In genomic region chr6:32127717-32128592, GRCh38 we compare ENCODE assay signal across 8 cellular contexts. TPM values are rescaled to one million over a fixed set of nuclear protein-coding genes. Genes with fewer than 3 reads are reported as not detected.
DNase-seq lines count a peak whose midpoint lies in the region; ATAC-seq and TF ChIP-seq lines count a peak whose summit lies in the region.

Gene ATF6B, minus strand, starts transcription at chr6:32128246. Its CDS starts 39 bp downstream, at chr6:32128207.

- H3K4me3 Mint-ChIP-seq in activated CD4-positive, alpha-beta memory T cell treated with anti-CD3 and anti-CD28 coated beads for 36 hours = peak within 1 kb of the TSS; percentile 99

- TF ChIP-seq RAD21 in liver (IDR thresholded peaks at IDR 0.05) = peak in 1 of 2 donors; percentile 8

- peaks cover 3 to 28% (median 24%) of the 10 kb centered on the region in 4 donors for H3K4me1 ChIP-seq in liver (ENCODE audit: control insufficient read depth in 4 of 4, insufficient read depth in 4 of 4, low read length in 3 of 4)

- H3K9ac ChIP-seq in liver (ENCODE audit: low read depth in 1 of 2, low read length in 2 of 2) = peak within 1 kb of the TSS; percentile 18 to 58

- DNase-seq in CD1c-positive myeloid dendritic cell (ENCODE audit: extremely low spot score) (peak; percentile 100), NCI-H82 treated with DMSO at 0.1 percent for 48 hours (lab: John Stamatoyannopoulos, UW; ENCODE audit: unreplicated experiment) (peak; percentile 99), dorsolateral prefrontal cortex (peak; percentile 98 to 100 (median 99))
- peak; percentile 99 for DNase-seq in activated CD4-positive, alpha-beta memory T cell treated with anti-CD3 and anti-CD28 coated beads for 36 hours
- DNase-seq in stimulated activated CD4-positive, alpha-beta T cell treated with anti-CD3 and anti-CD28 coated beads, Interleukin-4, amount 100 ng/mL, for 24 hours = peak; percentile 99

- POLR2A ChIA-PET in activated CD4-positive, alpha-beta memory T cell treated with anti-CD3 and anti-CD28 coated beads for 36 hours (lab: Charles Lee) = interaction anchor here (0.7 to 2.6 kb wide), 11 partner anchors 9 to 1359 kb away, joined by 3 to 9 read pairs (median 4); partner anchors contain the start of genes DXO, MSH5, PSMB9 and RNF5

- WGBS in liver = under 1% methylated on average over 44 of the region's 44 CpGs

- no peaks in the 10 kb centered on the region for H3K9me3 Mint-ChIP-seq in activated CD4-positive, alpha-beta memory T cell treated with anti-CD3 and anti-CD28 coated beads for 36 hours

- H3K27ac ChIP-seq in dorsolateral prefrontal cortex (peak within 1 kb of the TSS in 57 of 59 donors; percentile 13 to 97 (median 91)), liver (ENCODE audit: low read depth in 1 of 2, low read length in 2 of 2) (peak within 1 kb of the TSS; percentile 63 to 76)

- TF ChIP-seq CTCF in dorsolateral prefrontal cortex (IDR thresholded peaks at IDR 0.05 in 54 of 56, conservative IDR thresholded peaks at IDR 0.05 in 2 of 56; ENCODE audit: low read depth in 1 of 56, partially characterized antibody in 56 of 56) (peak in 16 of 56 donors; percentile 3 to 58 (median 20)), liver (IDR thresholded peaks at IDR 0.05; ENCODE audit: low read depth, low read length, missing input control) (no peak)

- peaks cover 40% of the 10 kb centered on the region for H3K4me1 Mint-ChIP-seq in activated CD4-positive, alpha-beta memory T cell treated with anti-CD3 and anti-CD28 coated beads for 36 hours (ENCODE audit: low read depth)

- H3K4me3 ChIP-seq in dorsolateral prefrontal cortex (peak within 1 kb of the TSS; percentile 60 to 100 (median 93)), liver (ENCODE audit: low read depth in 1 of 3, low read length in 3 of 3) (peak within 1 kb of the TSS; percentile 89 to 98 (median 90))

- intact Hi-C loops in activated CD4-positive, alpha-beta memory T cell treated with anti-CD3 and anti-CD28 coated beads for 36 hours (cut with micrococcal nuclease) = loop anchor here (1.0 kb wide), 6 partner anchors 20 to 464 kb away; partner anchors contain the start of genes GPANK1, PPT2, RNF5 and SKIC2
- intact Hi-C loops in dorsolateral prefrontal cortex (cut with DNase I) = loop anchor here (2.0 to 10.0 kb wide), 4 partner anchors 25 to 226 kb away; partner anchors contain the start of genes PPT2 (in 1 of the 2) and ZBTB12 (in 1 of the 2)

- peak within 1 kb of the TSS; percentile 96 for H3K27ac Mint-ChIP-seq in activated CD4-positive, alpha-beta memory T cell treated with anti-CD3 and anti-CD28 coated beads for 36 hours

- H3K9me3 ChIP-seq in liver (ENCODE audit: control insufficient read depth in 4 of 4, low read length in 3 of 4) = no peaks in the 10 kb centered on the region

- ATAC-seq in GM19438 (IDR thresholded peaks at IDR 0.05; ENCODE audit: low read depth, unreplicated experiment) = peak; percentile 91
- ATAC-seq in HG03575 (IDR thresholded peaks at IDR 0.05; ENCODE audit: extremely low read depth, insufficient number of reproducible peaks, low FRiP score, unreplicated experiment) = peak; percentile 68

- peaks cover 19% of the 10 kb centered on the region for H3K36me3 Mint-ChIP-seq in activated CD4-positive, alpha-beta memory T cell treated with anti-CD3 and anti-CD28 coated beads for 36 hours

- CTCF ChIA-PET in activated CD4-positive, alpha-beta memory T cell treated with anti-CD3 and anti-CD28 coated beads for 36 hours (lab: Charles Lee) = interaction anchor here (0.6 to 4.3 kb wide), 6 partner anchors 10 to 999 kb away, joined by 3 to 35 read pairs (median 6); no protein-coding TSS in a partner anchor

- no peaks in the 10 kb centered on the region for H3K27me3 ChIP-seq in dorsolateral prefrontal cortex
- no peaks in the 10 kb centered on the region for H3K27me3 ChIP-seq in liver (ENCODE audit: control insufficient read depth in 4 of 4, insufficient read depth in 4 of 4, low read length in 3 of 4)

- H3K36me3 ChIP-seq in liver (ENCODE audit: control insufficient read depth in 4 of 4, insufficient read depth in 3 of 4, low read depth in 1 of 4, low read length in 3 of 4) = peaks cover 2 to 12% (median 11%) of the 10 kb centered on the region in 4 donors

- H3K27me3 Mint-ChIP-seq in activated CD4-positive, alpha-beta memory T cell treated with anti-CD3 and anti-CD28 coated beads for 36 hours = no peaks in the 10 kb centered on the region

TF ChIP-seq in liver, 16 proteins besides CTCF, POLR2A, EP300 and RAD21:
- TF ChIP-seq NR2F2 (IDR thresholded peaks at IDR 0.05) = no peak
- TF ChIP-seq HNF4A (conservative IDR thresholded peaks at IDR 0.05) = peak; percentile 23 to 40
- TF ChIP-seq HNF4G (IDR thresholded peaks at IDR 0.05) = no peak
- TF ChIP-seq GABPA (IDR thresholded peaks at IDR 0.05 in 1 of 2, conservative IDR thresholded peaks at IDR 0.05 in 1 of 2) = peak in 1 of 2 donors; percentile 84
- no peak for TF ChIP-seq REST (IDR thresholded peaks at IDR 0.05)
- TF ChIP-seq JUND (IDR thresholded peaks at IDR 0.05) = peak in 1 of 2 donors; percentile 53
- TF ChIP-seq TAF1 (conservative IDR thresholded peaks at IDR 0.05) = no peak
- TF ChIP-seq MAX (IDR thresholded peaks at IDR 0.05) = peak; percentile 23
- peak; percentile 97 for TF ChIP-seq YY1 (IDR thresholded peaks at IDR 0.05)
- no peak for TF ChIP-seq EGR1 (IDR thresholded peaks at IDR 0.05; ENCODE audit: low read depth in 2 of 2)
- peak; percentile 64 for TF ChIP-seq SP1 (IDR thresholded peaks at IDR 0.05)
- TF ChIP-seq ATF3 (IDR thresholded peaks at IDR 0.05) = no peak
- no peak for TF ChIP-seq RXRA (IDR thresholded peaks at IDR 0.05)
- peak; percentile 77 for TF ChIP-seq ZBTB33 (IDR thresholded peaks at IDR 0.05)
- no peak for TF ChIP-seq FOXA2 (IDR thresholded peaks at IDR 0.05)
- no peak for TF ChIP-seq FOXA1 (IDR thresholded peaks at IDR 0.05)

RNA-seq across cellular contexts. Expression of gene ATF6B, which starts in this region (rescaled TPM):
- total RNA-seq in activated CD4-positive, alpha-beta memory T cell treated with anti-CD3 and anti-CD28 coated beads for 36 hours = 10 to 100 TPM; 67.4 to 80.9 TPM
- total RNA-seq in dorsolateral prefrontal cortex (100 to 1,000 TPM in 8 of 120 experiments, 10 to 100 TPM in 112; 61.3 to 117 (median 80.7) TPM), liver (10 to 100 TPM; 13.6 to 13.9 TPM)
- 10 to 100 TPM; 17.1 to 24.8 TPM for polyA plus RNA-seq in liver

Comparison
In these comparisons a context has a peak if more than half of its experiments do, and no peak if none do; other contexts are left out.
1. Peak in every context shown above with its lines: DNase-seq, ATAC-seq, H3K4me3 ChIP-seq and H3K27ac ChIP-seq.
2. RNA of gene ATF6B (total RNA-seq): 67.4 to 80.9 TPM in activated CD4-positive, alpha-beta memory T cell treated with anti-CD3 and anti-CD28 coated beads for 36 hours and 61.3 to 117 TPM in dorsolateral prefrontal cortex; 13.6 to 13.9 TPM in liver; every median in the first group is over 4 times any median in the second.